In genomic region chr17:73137376-73137775, GRCh38 we compare ENCODE assay signal across 22 cellular contexts. TPM values are rescaled to one million over a fixed set of nuclear protein-coding genes. Genes with fewer than 3 reads are reported as not detected.
"Had no signal": no experiment of that assay in that cellular context is flagged by ENCODE, and none has a peak within 500 bp of the region (broad histone marks: within the 10 kb centered on the region; RNA-seq: fewer than 3 reads in every experiment).

No MANE protein-coding gene starts in this region.

- H3K9me3 ChIP-seq: left ventricle myocardium inferior, mucosa of descending colon, ovary, right atrium auricular region, right lobe of liver, tibial nerve, vagina had no signal

- H3K4me1 ChIP-seq: left ventricle myocardium inferior, right atrium auricular region, right lobe of liver, tibial nerve, vagina had no signal

- H3K4me2 ChIP-seq: smooth muscle cell had no signal

- H3K4me3 ChIP-seq: left ventricle myocardium inferior, mucosa of descending colon, ovary, right atrium auricular region, right lobe of liver, smooth muscle cell, tibial nerve, vagina had no signal

- ATAC-seq: mucosa of descending colon; naive thymus-derived CD4-positive, alpha-beta T cell; natural killer cell treated with Interleukin-12 subunit alpha and Interleukin-12 subunit beta and Interleukin-15 and Interleukin-18, amount 100 ng/mL, for 72 hours; right lobe of liver; stimulated activated memory B cell treated with anti-CD40 and anti-IgM and Interleukin-4, amounts not matched to agents 10 μg/mL and 1 μg/mL and 100 μg/mL, for 72 hours; stimulated activated naive CD8-positive, alpha-beta T cell treated with anti-CD3 and anti-CD28 coated beads, Interleukin-15, amount 100 ng/mL, for 72 hours had no signal

- H3K27me3 ChIP-seq: ovary, right atrium auricular region, right lobe of liver, tibial nerve, vagina had no signal

- H3K36me3 ChIP-seq: left ventricle myocardium inferior, ovary, right atrium auricular region, right lobe of liver, tibial nerve, vagina had no signal

- H3K27ac ChIP-seq: left ventricle myocardium inferior, ovary, right atrium auricular region, right lobe of liver, tibial nerve, vagina had no signal

- DNase-seq: islet precursor cell; left ventricle myocardium inferior; midbrain; mucosa of descending colon; naive thymus-derived CD4-positive, alpha-beta T cell; ovary; right lobe of liver; stimulated activated CD4-positive, alpha-beta T cell treated with anti-CD3 and anti-CD28 coated beads, Interleukin-1b, Interleukin-23, amount 100 ng/mL, for 48 hours; stimulated activated CD4-positive, alpha-beta T cell treated with anti-CD3 and anti-CD28 coated beads, Interleukin-2, amount 100 ng/mL, for 48 hours; stimulated activated CD4-positive, alpha-beta T cell treated with anti-CD3 and anti-CD28 coated beads, Interleukin-4, amount 100 ng/mL, for 4 hours; stimulated activated CD8-positive, alpha-beta memory T cell treated with anti-CD3 and anti-CD28 coated beads, Interleukin-4, amount 100 ng/mL, for 48 hours; stimulated activated naive CD4-positive, alpha-beta T cell treated with Interleukin-2 at 50 U/mL for 16 hours; stimulated activated naive CD8-positive, alpha-beta T cell treated with anti-CD3 and anti-CD28 coated beads, Interleukin-15, amount 100 ng/mL, for 72 hours; substantia nigra had no signal

RNA-seq across cellular contexts. Expression of gene SSTR2, which starts 27.4 kb away (rescaled TPM):
- total RNA-seq: lung microvascular endothelial cell; naive thymus-derived CD4-positive, alpha-beta T cell; natural killer cell treated with Interleukin-12 subunit alpha and Interleukin-12 subunit beta and Interleukin-15 and Interleukin-18, amount 100 ng/mL, for 72 hours; pulmonary artery endothelial cell had no signal
- polyA plus RNA-seq: naive thymus-derived CD4-positive, alpha-beta T cell; smooth muscle cell had no signal
